12 cellular contexts compared by ENCODE assay signal in the genomic region with DNA sequence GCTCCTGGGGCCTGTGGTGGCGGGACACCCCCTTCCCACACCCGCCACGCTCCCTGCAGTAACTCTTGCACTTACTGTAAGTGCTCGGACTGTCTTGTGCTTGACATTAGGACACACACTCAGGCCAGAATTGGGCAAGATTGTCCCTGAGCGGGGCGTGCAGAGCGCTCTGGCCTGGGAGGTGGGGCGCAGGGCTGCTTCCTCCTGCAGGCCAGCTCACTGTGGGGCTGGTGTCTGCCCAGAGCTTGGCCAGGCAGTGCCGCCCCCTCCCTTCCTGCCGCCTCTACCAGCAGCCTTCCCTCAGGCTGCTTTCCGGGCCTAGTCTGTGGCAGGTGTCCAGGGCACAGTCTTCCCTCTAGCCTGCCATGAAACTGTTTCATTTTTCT.
DNase-seq lines count a peak whose midpoint lies in the region; ATAC-seq lines count a peak whose summit lies in the region.
"Had no signal": no experiment of that assay in that cellular context is flagged by ENCODE, and none has a peak within 500 bp of the region (broad histone marks: within the 10 kb centered on the region; RNA-seq: fewer than 3 reads in every experiment).

No MANE protein-coding gene starts in this region.

- CTCF ChIA-PET in activated naive CD4-positive, alpha-beta T cell treated with anti-CD3 and anti-CD28 coated beads, Interleukin-2, amount 10 ng/mL, durations not matched to agents 7 days and 5 days (lab: Charles Lee), result interaction anchor here (0.8 kb wide), 1 partner anchor 237 kb away, joined by 3 read pairs; no protein-coding TSS in a partner anchor

- H3K27ac Mint-ChIP-seq in activated naive CD4-positive, alpha-beta T cell treated with anti-CD3 and anti-CD28 coated beads, Interleukin-2, amount 10 ng/mL, durations not matched to agents 7 days and 5 days, result no peak overlapping the region

- H3K36me3 ChIP-seq in subcutaneous abdominal adipose tissue (ENCODE audit: control insufficient read depth in 5 of 5, insufficient read depth in 5 of 5, low read length in 5 of 5), result no peaks in the 10 kb centered on the region
- H3K36me3 ChIP-seq: cardiac muscle cell had no signal

- DNase-seq in NOMO-1 treated with dmso at 0.1 percent for 144 hours (lab: John Stamatoyannopoulos, UW; ENCODE audit: unreplicated experiment), result peak; percentile 57
- DNase-seq in activated naive CD4-positive, alpha-beta T cell treated with anti-CD3 and anti-CD28 coated beads, Interleukin-2, amount 10 ng/mL, durations not matched to agents 7 days and 5 days, result no peak
- DNase-seq in effector CD4-positive, alpha-beta T cell, result no peak
- DNase-seq in COLO668 (lab: John Stamatoyannopoulos, UW; ENCODE audit: unreplicated experiment), result no peak
- DNase-seq: activated CD4-positive, alpha-beta T cell treated with anti-CD3 and anti-CD28 coated beads for 4 hours; immature natural killer cell; trophoblast cell had no signal

- H3K4me1 ChIP-seq in subcutaneous abdominal adipose tissue (ENCODE audit: control insufficient read depth in 5 of 5, insufficient read depth in 5 of 5, low read length in 5 of 5), result peaks cover 0 to 48% (median 32%) of the 10 kb centered on the region in 5 donors

- peaks cover 33% of the 10 kb centered on the region for H3K27me3 Mint-ChIP-seq in activated naive CD4-positive, alpha-beta T cell treated with anti-CD3 and anti-CD28 coated beads, Interleukin-2, amount 10 ng/mL, durations not matched to agents 7 days and 5 days

- H3K27ac ChIP-seq in layer of hippocampus (ENCODE audit: low read depth, low read length) (peak overlapping the region; percentile 65), subcutaneous abdominal adipose tissue (ENCODE audit: low read depth, low read length) (peak overlapping the region; percentile 69)
- H3K27ac ChIP-seq: cardiac muscle cell had no signal

- H3K4me3 ChIP-seq in subcutaneous abdominal adipose tissue (ENCODE audit: low read depth in 1 of 5, low read length in 5 of 5), result peak overlapping the region in 2 of 5 donors; percentile 1 to 40
- H3K4me3 ChIP-seq: cardiac muscle cell, pancreas had no signal

- ATAC-seq in GM21529 (IDR thresholded peaks at IDR 0.05; ENCODE audit: unreplicated experiment), result peak; percentile 11

- no peaks in the 10 kb centered on the region for H3K36me3 Mint-ChIP-seq in activated naive CD4-positive, alpha-beta T cell treated with anti-CD3 and anti-CD28 coated beads, Interleukin-2, amount 10 ng/mL, durations not matched to agents 7 days and 5 days
- H3K36me3 Mint-ChIP-seq: immature natural killer cell had no signal

- H3K27me3 ChIP-seq in layer of hippocampus (ENCODE audit: control insufficient read depth, insufficient read depth, low read length) (no peaks in the 10 kb centered on the region), subcutaneous abdominal adipose tissue (ENCODE audit: control insufficient read depth in 5 of 5, insufficient read depth in 4 of 5, low read length in 5 of 5) (no peaks in the 10 kb centered on the region)
- H3K27me3 ChIP-seq: cardiac muscle cell, pancreas had no signal

- no peak overlapping the region for H3K4me3 Mint-ChIP-seq in activated naive CD4-positive, alpha-beta T cell treated with anti-CD3 and anti-CD28 coated beads, Interleukin-2, amount 10 ng/mL, durations not matched to agents 7 days and 5 days
- H3K4me3 Mint-ChIP-seq: immature natural killer cell had no signal

- no peaks in the 10 kb centered on the region for H3K9me3 Mint-ChIP-seq in activated naive CD4-positive, alpha-beta T cell treated with anti-CD3 and anti-CD28 coated beads, Interleukin-2, amount 10 ng/mL, durations not matched to agents 7 days and 5 days
- H3K9me3 Mint-ChIP-seq: immature natural killer cell had no signal

- H3K4me1 Mint-ChIP-seq in activated naive CD4-positive, alpha-beta T cell treated with anti-CD3 and anti-CD28 coated beads, Interleukin-2, amount 10 ng/mL, durations not matched to agents 7 days and 5 days, result peaks cover 9% of the 10 kb centered on the region

- H3K9ac ChIP-seq in subcutaneous abdominal adipose tissue (ENCODE audit: low read length in 5 of 5), result peak overlapping the region in 2 of 5 donors; percentile 37 to 71

- H3K9me3 ChIP-seq in subcutaneous abdominal adipose tissue (ENCODE audit: control insufficient read depth in 5 of 5, low read length in 5 of 5), result no peaks in the 10 kb centered on the region
- H3K9me3 ChIP-seq: pancreas had no signal
